Comparison of ENCODE assay signal across 10 cellular contexts in the genomic region with DNA sequence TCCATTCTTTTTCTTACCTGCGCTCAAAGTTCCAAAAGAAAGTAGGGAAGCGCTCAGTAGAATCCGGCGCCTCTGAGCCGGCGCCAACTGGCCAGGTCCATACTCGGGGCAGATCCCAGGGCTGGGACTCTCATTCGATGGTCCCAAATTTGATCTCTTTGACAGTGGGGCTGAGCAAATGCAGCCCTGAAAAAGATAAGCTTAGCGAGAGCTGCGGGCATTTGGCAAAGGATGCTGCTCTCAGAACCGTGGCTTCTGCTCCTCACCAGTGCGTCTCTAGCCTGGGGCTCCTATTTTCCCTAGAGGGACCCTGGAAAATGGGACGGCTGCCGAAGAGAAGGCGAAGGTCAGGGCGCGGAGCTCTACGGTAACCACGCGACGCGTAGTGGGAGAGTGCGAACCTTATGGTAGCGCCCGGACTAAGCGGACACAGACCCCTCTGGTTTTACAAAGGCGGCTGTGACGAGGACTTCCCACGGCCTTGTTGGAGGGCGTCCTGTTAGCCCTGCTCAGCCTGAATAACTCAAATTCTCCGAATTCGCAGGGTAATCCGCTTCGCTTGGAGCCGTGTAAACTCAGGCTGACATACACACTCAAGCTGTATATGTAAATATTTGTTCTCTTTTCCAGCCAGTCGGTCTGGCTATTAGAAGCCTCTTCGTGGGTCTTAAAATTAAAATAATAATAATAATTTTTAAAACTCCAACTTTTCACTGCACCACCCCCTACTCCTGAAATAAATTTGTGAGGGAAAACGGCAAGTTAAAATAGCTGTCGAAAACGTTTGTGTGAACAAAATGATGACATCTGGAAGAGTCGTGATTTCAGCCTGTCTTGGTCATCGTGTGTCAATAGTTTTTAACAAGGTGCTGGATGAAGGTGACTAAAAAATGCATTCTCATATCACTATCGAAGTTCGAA. TPM values are rescaled to one million over a fixed set of nuclear protein-coding genes. Genes with fewer than 3 reads are reported as not detected.
DNase-seq lines count a peak whose midpoint lies in the region; ATAC-seq and TF ChIP-seq lines count a peak whose summit lies in the region.
"Had no signal": no experiment of that assay in that cellular context is flagged by ENCODE, and none has a peak within 500 bp of the region (broad histone marks: within the 10 kb centered on the region; RNA-seq: fewer than 3 reads in every experiment).

No MANE protein-coding gene starts in this region.

- WGBS in trophoblast cell (ENCODE audit: extremely low coverage, insufficient coverage, insufficient read length): no CpG with 5 or more reads among the region's 44 CpGs

- POLR2A ChIA-PET in Caco-2 (lab: Charles Lee): no interaction called here
- POLR2A ChIA-PET in T-cell (lab: Charles Lee): no interaction called here

- peak overlapping the region; percentile 80 for H2BK12ac ChIP-seq in trophoblast cell (ENCODE audit: low read length)

- no peak overlapping the region for H4K12ac ChIP-seq in trophoblast cell (ENCODE audit: low read depth, low read length)

- peak overlapping the region; percentile 42 for H2AFZ ChIP-seq in trophoblast cell (ENCODE audit: insufficient read depth, low read length, poor library complexity)

- no peaks in the 10 kb centered on the region for H3K4me1 ChIP-seq in Caco-2
- H3K4me1 ChIP-seq in trophoblast cell (ENCODE audit: control insufficient read depth in 1 of 2, insufficient read depth in 2 of 2, low read length in 2 of 2): peaks cover 6 to 26% of the 10 kb centered on the region in 2 experiments

- no peak overlapping the region for H3K27ac ChIP-seq in trophoblast cell (ENCODE audit: low read depth, low read length)

- no peaks in the 10 kb centered on the region for H3K36me3 ChIP-seq in Caco-2 (ENCODE audit: control insufficient read depth, insufficient read depth, low read length)
- H3K36me3 ChIP-seq in trophoblast cell (ENCODE audit: control insufficient read depth in 1 of 2, insufficient read depth in 2 of 2, low read length in 2 of 2): no peaks in the 10 kb centered on the region

- H3K27me3 ChIP-seq in Caco-2 (replicated peaks; ENCODE audit: control insufficient read depth, insufficient read depth, low read length): no peaks in the 10 kb centered on the region
- H3K27me3 ChIP-seq in trophoblast cell (ENCODE audit: insufficient read depth, low read length): peaks cover 80% of the 10 kb centered on the region

- no peak overlapping the region for H3K14ac ChIP-seq in trophoblast cell (ENCODE audit: low read length)

- intact Hi-C loops in Caco-2 (cut with micrococcal nuclease; ENCODE audit: unreplicated experiment): no loop called here

- peak overlapping the region; percentile 63 for H3K4me3 ChIP-seq in Caco-2 (ENCODE audit: low read depth, low read length)
- H3K4me3 ChIP-seq in fibroblast of the aortic adventitia (ENCODE audit: low read depth, low read length): peak overlapping the region; percentile 84
- H3K4me3 ChIP-seq in trophoblast cell (ENCODE audit: low read depth, low read length): no peak overlapping the region

- H3K4me2 ChIP-seq in trophoblast cell (ENCODE audit: low read length): peak overlapping the region; percentile 88

- no peak overlapping the region for H3K4me3 Mint-ChIP-seq in Caco-2 (ENCODE audit: unreplicated experiment)
- peak overlapping the region in 2 of 3 donors; percentile 15 to 57 for H3K4me3 Mint-ChIP-seq in T-cell

- no peak overlapping the region for H3K9ac ChIP-seq in trophoblast cell (ENCODE audit: low read length)

- DNase-seq in Caco-2: no peak
- no peak for DNase-seq in T-cell
- no peak for DNase-seq in fibroblast of the aortic adventitia (ENCODE audit: low read depth)
- no peak for DNase-seq in trophoblast cell
- no peak for DNase-seq in activated effector memory CD4-positive, alpha-beta T cell treated with anti-CD3 and anti-CD28 coated beads, Interleukin-2, amount 50 U/mL, for 16 hours
- no peak for DNase-seq in NCI-H1694 (lab: John Stamatoyannopoulos, UW)
- DNase-seq: effector memory CD8-positive, alpha-beta T cell; NCI-H774 had no signal

- ATAC-seq in T-cell (replicated peaks in 1 of 4): no peak
- no peak for ATAC-seq in GM18870 (IDR thresholded peaks at IDR 0.05; ENCODE audit: unreplicated experiment)
- no peak for ATAC-seq in GM18519 (IDR thresholded peaks at IDR 0.05; ENCODE audit: low FRiP score, unreplicated experiment)

- no peak overlapping the region for H2BK5ac ChIP-seq in trophoblast cell (ENCODE audit: low read depth, low read length, poor library complexity)

- H4K91ac ChIP-seq in trophoblast cell (ENCODE audit: low read depth, low read length): peak overlapping the region; percentile 38

- H3K9me3 ChIP-seq in Caco-2: no peaks in the 10 kb centered on the region
- H3K9me3 ChIP-seq in trophoblast cell (ENCODE audit: insufficient read depth, low read depth, low read length): peaks cover 5% of the 10 kb centered on the region

- peak overlapping the region; percentile 26 for H2BK120ac ChIP-seq in trophoblast cell (ENCODE audit: insufficient read depth, low read length, poor library complexity)

- no peak overlapping the region for H3K4ac ChIP-seq in trophoblast cell (ENCODE audit: low read depth, low read length)

- H3K36me3 Mint-ChIP-seq in Caco-2 (ENCODE audit: insufficient read depth, unreplicated experiment) (no peaks in the 10 kb centered on the region), T-cell (no peaks in the 10 kb centered on the region)

- H3K9me3 Mint-ChIP-seq in Caco-2 (ENCODE audit: unreplicated experiment): no peaks in the 10 kb centered on the region
- H3K9me3 Mint-ChIP-seq in T-cell: peaks cover 0 to 7% (median 3%) of the 10 kb centered on the region in 3 donors
- H3K9me3 Mint-ChIP-seq: effector memory CD8-positive, alpha-beta T cell had no signal

- no peaks in the 10 kb centered on the region for H3K4me1 Mint-ChIP-seq in Caco-2 (ENCODE audit: low read depth, unreplicated experiment)
- H3K4me1 Mint-ChIP-seq in T-cell: peaks cover 15 to 20% (median 17%) of the 10 kb centered on the region in 3 donors

- no peak overlapping the region for H2AK5ac ChIP-seq in trophoblast cell (ENCODE audit: low read length)

- peak overlapping the region; percentile 75 for H4K8ac ChIP-seq in trophoblast cell (ENCODE audit: low read depth, low read length)

- peaks cover 2% of the 10 kb centered on the region for H3K79me2 ChIP-seq in trophoblast cell (ENCODE audit: control insufficient read depth, insufficient read depth, low read length, poor library complexity)

- CTCF ChIA-PET in Caco-2 (lab: Charles Lee) (no interaction called here), T-cell (lab: Charles Lee) (no interaction called here)

- no peak overlapping the region for H3K18ac ChIP-seq in trophoblast cell (ENCODE audit: low read length)

- H3K27ac Mint-ChIP-seq in Caco-2 (ENCODE audit: unreplicated experiment) (no peak overlapping the region), T-cell (no peak overlapping the region)
- H3K27ac Mint-ChIP-seq: effector memory CD8-positive, alpha-beta T cell had no signal

- H3K79me1 ChIP-seq in trophoblast cell (ENCODE audit: low read length): peaks cover 11% of the 10 kb centered on the region

- TF ChIP-seq CTCF in Caco-2 (IDR thresholded peaks at IDR 0.05; ENCODE audit: insufficient read depth in 1 of 2, low read depth in 1 of 2, low read length in 1 of 2, severe bottlenecking in 1 of 2, unreplicated experiment in 1 of 2) (no peak), fibroblast of the aortic adventitia (IDR thresholded peaks at IDR 0.05; ENCODE audit: insufficient read depth, low read length) (no peak)

- BruUV-seq in Caco-2 (replicated peaks; lab: Mats Ljungman, UMichigan): no TSS peak

- H3K23ac ChIP-seq in trophoblast cell (ENCODE audit: low read length): no peak overlapping the region

- H3K27me3 Mint-ChIP-seq in Caco-2 (ENCODE audit: insufficient read depth, unreplicated experiment) (peaks cover 5% of the 10 kb centered on the region), T-cell (peaks cover 77 to 83% of the 10 kb centered on the region in 2 donors)

RNA-seq across cellular contexts. Expression of a gene that starts 0.9 kb away (rescaled TPM):
- 2.1 and 2.5 TPM in 2 replicates for total RNA-seq in Caco-2 (2022)
- total RNA-seq in T-cell: under 1 TPM in 4 of 5 donors, not detected in 1; 0.19 to 0.70 (median 0.30) TPM
- total RNA-seq in fibroblast of the aortic adventitia (ENCODE audit: low replicate concordance): 2.0 and 6.4 TPM in 2 replicates
- 8.2 and 8.9 TPM in 2 replicates for polyA plus RNA-seq in trophoblast cell (2013)
